Comparison of ENCODE assay signal across 29 cellular contexts in the genomic region with DNA sequence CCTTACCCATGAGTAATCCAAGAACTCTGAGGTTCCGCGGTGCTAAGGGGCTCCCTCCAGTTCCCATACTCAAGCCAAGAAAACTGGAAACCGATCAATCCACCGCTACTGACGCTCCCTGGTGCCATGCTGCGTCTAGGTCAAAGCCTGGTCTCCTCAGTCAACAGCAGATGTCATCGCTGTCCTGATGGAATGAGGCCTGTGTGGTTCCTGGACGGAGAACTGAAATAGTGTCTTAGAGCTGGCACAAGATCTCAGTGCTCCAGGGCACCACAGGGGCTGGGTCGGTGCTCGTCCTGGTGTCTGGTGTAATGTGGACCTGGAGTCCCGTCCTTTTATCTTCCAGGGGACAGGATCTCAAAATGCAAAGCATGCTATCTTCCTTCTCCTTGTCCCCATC.
DNase-seq lines count a peak whose midpoint lies in the region; ATAC-seq and TF ChIP-seq lines count a peak whose summit lies in the region.
"Had no signal": no experiment of that assay in that cellular context is flagged by ENCODE, and none has a peak within 500 bp of the region (broad histone marks: within the 10 kb centered on the region; RNA-seq: fewer than 3 reads in every experiment).

No MANE protein-coding gene starts in this region.

- TF ChIP-seq EP300 in stomach (IDR thresholded peaks at IDR 0.05): no peak

- H3K4me3 ChIP-seq in OCI-LY3 (ENCODE audit: low read length): no peak overlapping the region
- no peak overlapping the region for H3K4me3 ChIP-seq in stomach
- H3K4me3 ChIP-seq in thyroid gland (replicated peaks in 1 of 3): no peak overlapping the region
- H3K4me3 ChIP-seq: esophagus squamous epithelium, neural progenitor cell had no signal

- peak overlapping the region; percentile 70 to 76 for H3K27ac Mint-ChIP-seq in effector memory CD8-positive, alpha-beta T cell
- H3K27ac Mint-ChIP-seq: activated naive CD4-positive, alpha-beta T cell treated with anti-CD3 and anti-CD28 coated beads for 36 hours; neural progenitor cell; type B pancreatic cell; WTC11 had no signal

- no peak overlapping the region for H3K27ac ChIP-seq in OCI-LY3 (ENCODE audit: low read length)
- no peak overlapping the region for H3K27ac ChIP-seq in stomach
- no peak overlapping the region for H3K27ac ChIP-seq in thyroid gland
- H3K27ac ChIP-seq: C4-2B, esophagus squamous epithelium, neural progenitor cell had no signal

- 77 to 93% (median 86%) methylated on average over 10 to 11 of the region's 11 CpGs for WGBS in stomach, 5 donors
- WGBS in thyroid gland, 2 donors: 83 to 89% methylated on average over 11 of the region's 11 CpGs

- peak; percentile 32 for ATAC-seq in Right ventricle myocardium inferior
- no peak for ATAC-seq in effector memory CD8-positive, alpha-beta T cell (replicated peaks)
- ATAC-seq in HG02642 (IDR thresholded peaks at IDR 0.05; ENCODE audit: poor library complexity, unreplicated experiment): no peak
- ATAC-seq: HepG2, Panc1, WTC11 had no signal

- H3K9me3 ChIP-seq in OCI-LY3 (ENCODE audit: insufficient read depth, low read length): no peaks in the 10 kb centered on the region
- no peaks in the 10 kb centered on the region for H3K9me3 ChIP-seq in stomach
- no peaks in the 10 kb centered on the region for H3K9me3 ChIP-seq in thyroid gland
- H3K9me3 ChIP-seq: esophagus squamous epithelium had no signal

- H3K4me1 ChIP-seq in OCI-LY3 (ENCODE audit: low read length) (peaks cover 23% of the 10 kb centered on the region), stomach (peaks cover 0 to 13% (median 8%) of the 10 kb centered on the region in 4 donors), thyroid gland (peaks cover 0 to 18% of the 10 kb centered on the region in 2 donors)
- H3K4me1 ChIP-seq: esophagus squamous epithelium had no signal

- H3K79me2 ChIP-seq in OCI-LY3 (ENCODE audit: low read length): no peaks in the 10 kb centered on the region

- peaks cover 4% of the 10 kb centered on the region for H3K36me3 Mint-ChIP-seq in effector memory CD8-positive, alpha-beta T cell (ENCODE audit: insufficient read depth)
- H3K36me3 Mint-ChIP-seq: neural progenitor cell, type B pancreatic cell, WTC11 had no signal

- intact Hi-C loops in Right ventricle myocardium inferior (cut with DNase I): no loop called here
- intact Hi-C loops in cardiac septum (cut with DNase I): no loop called here
- intact Hi-C loops in stomach (cut with DNase I; ENCODE audit: low total_unique reads): no loop called here
- intact Hi-C loops in thyroid gland (cut with DNase I): no loop called here

- H4K20me1 ChIP-seq in OCI-LY3 (ENCODE audit: insufficient read depth, low read length): no peaks in the 10 kb centered on the region

- no peak overlapping the region for H3K9ac ChIP-seq in OCI-LY3 (ENCODE audit: low read length)
- H3K9ac ChIP-seq: neural progenitor cell had no signal

- H3K4me2 ChIP-seq in OCI-LY3 (ENCODE audit: low read length): no peak overlapping the region
- H3K4me2 ChIP-seq: neural progenitor cell had no signal

- no peaks in the 10 kb centered on the region for H3K27me3 ChIP-seq in OCI-LY3 (ENCODE audit: low read depth, low read length)
- H3K27me3 ChIP-seq in stomach: no peaks in the 10 kb centered on the region
- no peaks in the 10 kb centered on the region for H3K27me3 ChIP-seq in thyroid gland
- H3K27me3 ChIP-seq: esophagus squamous epithelium, neural progenitor cell had no signal

- no peaks in the 10 kb centered on the region for H3K9me3 Mint-ChIP-seq in effector memory CD8-positive, alpha-beta T cell
- H3K9me3 Mint-ChIP-seq: activated naive CD4-positive, alpha-beta T cell treated with anti-CD3 and anti-CD28 coated beads for 36 hours; neural progenitor cell; type B pancreatic cell; WTC11 had no signal

- peaks cover 37 to 47% of the 10 kb centered on the region in 2 donors for H3K4me1 Mint-ChIP-seq in effector memory CD8-positive, alpha-beta T cell (ENCODE audit: low read depth in 2 of 2)
- H3K4me1 Mint-ChIP-seq: WTC11 had no signal

- TF ChIP-seq CTCF in OCI-LY3 (IDR thresholded peaks at IDR 0.05; ENCODE audit: low read depth, low read length) (no peak), stomach (IDR thresholded peaks at IDR 0.05) (no peak), thyroid gland (IDR thresholded peaks at IDR 0.05) (no peak)

- DNase-seq in Right ventricle myocardium inferior (ENCODE audit: missing footprints) (no peak), cardiac septum (ENCODE audit: low spot score) (no peak), stomach (no peak), thyroid gland (no peak), D341Med (ENCODE audit: low spot score) (no peak)
- no peak for DNase-seq in effector memory CD8-positive, alpha-beta T cell
- DNase-seq: ACHN; activated CD4-positive, alpha-beta T cell treated with anti-CD3 and anti-CD28 coated beads, Interleukin-2, amount 50 U/mL, for 48 hours; activated CD8-positive, alpha-beta memory T cell treated with anti-CD3 and anti-CD28 coated beads, Interleukin-2, amount 50 U/mL, for 48 hours; activated naive CD4-positive, alpha-beta T cell treated with anti-CD3 and anti-CD28 coated beads for 36 hours; amniotic stem cell; DMS 273 treated with DMSO at 0.1 percent for 48 hours; esophagus squamous epithelium; NCI-H1048; NCI-H1694 treated with DMSO at 0.1 percent for 48 hours; NCI-H510A treated with DMSO at 0.1 percent for 48 hours; posterior cingulate gyrus; right cardiac atrium; SIG-M5; stimulated activated CD4-positive, alpha-beta T cell treated with anti-CD3 and anti-CD28 coated beads, Interleukin-2, amount 100 ng/mL, for 24 hours; T1000 had no signal

- H3K27me3 Mint-ChIP-seq in effector memory CD8-positive, alpha-beta T cell: no peaks in the 10 kb centered on the region

- 0 out of 2 replicates have a peak overlapping the region, but pooled peaks have one; percentile 9 for H2AFZ ChIP-seq in OCI-LY3 (ENCODE audit: low read depth, low read length)
- H2AFZ ChIP-seq: neural progenitor cell had no signal

- H3K36me3 ChIP-seq in OCI-LY3 (replicated peaks; ENCODE audit: low read depth, low read length) (no peaks in the 10 kb centered on the region), stomach (no peaks in the 10 kb centered on the region), thyroid gland (no peaks in the 10 kb centered on the region)
- H3K36me3 ChIP-seq: esophagus squamous epithelium, neural progenitor cell had no signal

- TF ChIP-seq POLR2A in stomach (IDR thresholded peaks at IDR 0.05) (no peak), thyroid gland (IDR thresholded peaks at IDR 0.05) (no peak)

- H3K4me3 Mint-ChIP-seq in effector memory CD8-positive, alpha-beta T cell: no peak overlapping the region
- H3K4me3 Mint-ChIP-seq: activated naive CD4-positive, alpha-beta T cell treated with anti-CD3 and anti-CD28 coated beads for 36 hours; neural progenitor cell; type B pancreatic cell; WTC11 had no signal
